ENCODE assay signal across 10 cellular contexts in the genomic region with DNA sequence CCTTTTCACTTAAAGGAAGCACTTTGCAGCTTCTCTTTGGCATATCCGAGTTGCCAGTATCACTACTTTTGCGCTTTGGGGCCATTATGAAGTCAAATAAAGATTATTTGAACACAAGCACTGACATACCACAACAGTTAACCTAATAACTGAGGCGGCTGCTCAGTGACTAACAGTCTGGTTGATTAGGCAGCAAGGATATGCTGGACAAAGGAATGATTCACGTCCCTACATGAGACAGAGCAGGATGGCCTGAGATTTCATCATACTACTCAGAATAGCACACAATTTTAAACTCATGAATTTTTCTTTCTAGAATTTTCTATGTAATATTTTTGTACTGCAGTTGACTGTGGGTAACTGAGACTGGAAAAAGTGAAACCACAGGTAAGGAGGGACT. TPM values are rescaled to one million over a fixed set of nuclear protein-coding genes. Genes with fewer than 3 reads are reported as not detected.
DNase-seq lines count a peak whose midpoint lies in the region; ATAC-seq and TF ChIP-seq lines count a peak whose summit lies in the region.
"Had no signal": no experiment of that assay in that cellular context is flagged by ENCODE, and none has a peak within 500 bp of the region (broad histone marks: within the 10 kb centered on the region; RNA-seq: fewer than 3 reads in every experiment).

No MANE protein-coding gene starts in this region.

- H3K4me3 ChIP-seq in right atrium auricular region (no peak overlapping the region), fibroblast of villous mesenchyme (ENCODE audit: low read depth, low read length) (no peak overlapping the region)
- H3K4me3 ChIP-seq: esophagus squamous epithelium had no signal

- no peaks in the 10 kb centered on the region for H3K27me3 ChIP-seq in right atrium auricular region
- H3K27me3 ChIP-seq: BE2C, esophagus squamous epithelium had no signal

- no peaks in the 10 kb centered on the region for H3K9me3 ChIP-seq in right atrium auricular region
- H3K9me3 ChIP-seq: BE2C, esophagus squamous epithelium had no signal

- H3K4me1 ChIP-seq in right atrium auricular region = no peaks in the 10 kb centered on the region
- H3K4me1 ChIP-seq: BE2C, esophagus squamous epithelium had no signal

- ATAC-seq in left ventricle myocardium superior (peak; percentile 23), GM21381 (IDR thresholded peaks at IDR 0.05; ENCODE audit: unreplicated experiment) (no peak), GM21360 (IDR thresholded peaks at IDR 0.05; ENCODE audit: unreplicated experiment) (no peak)

- no peaks in the 10 kb centered on the region for H3K36me3 ChIP-seq in right atrium auricular region
- H3K36me3 ChIP-seq: BE2C, esophagus squamous epithelium had no signal

- H3K27ac ChIP-seq in right atrium auricular region = peak overlapping the region in 1 of 2 donors; percentile 29
- H3K27ac ChIP-seq: esophagus squamous epithelium had no signal

- TF ChIP-seq CTCF in right atrium auricular region (IDR thresholded peaks at IDR 0.05) = no peak
- TF ChIP-seq CTCF in fibroblast of villous mesenchyme (IDR thresholded peaks at IDR 0.05; ENCODE audit: insufficient read depth, low read depth, low read length) = no peak

- DNase-seq in left ventricle myocardium superior (no peak), right atrium auricular region (ENCODE audit: low spot score) (no peak), T1000 (lab: John Stamatoyannopoulos, UW) (peak; percentile 35), fibroblast of villous mesenchyme (ENCODE audit: low read depth) (peak; percentile 89), stromal cell of bone marrow (ENCODE audit: low read depth) (peak; percentile 92)
- DNase-seq in activated naive CD4-positive, alpha-beta T cell (lab: John Stamatoyannopoulos, UW) = no peak
- DNase-seq: BE2C, esophagus squamous epithelium had no signal

- intact Hi-C loops in left ventricle myocardium superior (cut with micrococcal nuclease) = loop anchor here (10.0 kb wide), 1 partner anchor 77 kb away; no protein-coding TSS in a partner anchor

RNA-seq across cellular contexts. Expression of gene E2F7, which starts 56.9 kb away (rescaled TPM):
- 0.07 TPM for total RNA-seq in left ventricle myocardium superior
- total RNA-seq in right atrium auricular region = under 1 TPM in 1 of 2 donors, not detected in 1; 0.75 TPM
- total RNA-seq in fibroblast of villous mesenchyme = 10.4 and 17.4 TPM in 2 replicates

Comparison
In these comparisons a context has a peak if more than half of its experiments do, and no peak if none do; other contexts are left out.
1. DNase-seq: peak in T1000 (single experiment), fibroblast of villous mesenchyme (single experiment) and stromal cell of bone marrow (single experiment); none in left ventricle myocardium superior (single experiment), right atrium auricular region (single experiment) and activated naive CD4-positive, alpha-beta T cell (0 of 4).